In the genomic region with DNA sequence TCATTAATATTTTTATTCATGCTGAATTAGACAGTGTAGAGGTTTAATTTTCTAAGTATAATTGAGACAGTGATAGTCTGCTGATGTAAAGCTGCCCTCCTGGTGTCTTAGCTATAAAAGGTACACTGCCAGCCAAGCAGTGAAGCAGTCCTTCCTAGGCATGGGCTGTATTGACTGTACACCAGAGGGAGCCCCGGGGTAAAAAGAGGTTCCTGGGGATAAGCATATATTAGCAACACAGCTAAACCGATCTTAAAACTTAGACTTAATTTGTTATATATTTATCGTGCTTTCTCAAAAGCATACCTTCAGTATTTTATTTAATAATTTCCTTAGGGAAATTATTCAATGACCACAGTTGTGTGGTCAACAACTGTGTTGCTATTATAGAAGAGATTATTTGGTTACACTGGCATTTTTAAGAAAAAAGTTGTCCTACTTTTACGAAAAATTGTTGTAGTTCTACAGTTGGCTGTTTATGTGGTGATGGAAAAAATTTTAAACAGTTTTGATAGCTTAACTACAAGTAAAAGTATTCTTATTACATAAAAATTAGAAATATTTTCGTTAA, we compare ENCODE assay signal across 9 cellular contexts.
DNase-seq lines count a peak whose midpoint lies in the region; ATAC-seq, FAIRE-seq and TF ChIP-seq lines count a peak whose summit lies in the region.
"Had no signal": no experiment of that assay in that cellular context is flagged by ENCODE, and none has a peak within 500 bp of the region (broad histone marks: within the 10 kb centered on the region; RNA-seq: fewer than 3 reads in every experiment).

No MANE protein-coding gene starts in this region.

- H3K27ac ChIP-seq in A673 (ENCODE audit: low read depth, low read length, poor library complexity, severe bottlenecking) (no peak overlapping the region), fibroblast of lung (ENCODE audit: insufficient read depth, low read length) (no peak overlapping the region), small intestine (ENCODE audit: low read depth in 1 of 2, low read length in 1 of 2) (no peak overlapping the region)

- no peaks in the 10 kb centered on the region for H3K27me3 ChIP-seq in A673 (replicated peaks; ENCODE audit: insufficient read depth, low read depth, low read length, poor library complexity)
- H3K27me3 ChIP-seq in fibroblast of lung (ENCODE audit: control insufficient read depth, insufficient read depth, low read length): no peaks in the 10 kb centered on the region
- no peaks in the 10 kb centered on the region for H3K27me3 ChIP-seq in small intestine (ENCODE audit: control insufficient read depth in 2 of 2, insufficient read depth in 2 of 2, low read length in 2 of 2)

- ATAC-seq in HG03342 (IDR thresholded peaks at IDR 0.05; ENCODE audit: unreplicated experiment) (peak; percentile 73), HG03196 (IDR thresholded peaks at IDR 0.05; ENCODE audit: unreplicated experiment) (no peak)

- H3K4me1 ChIP-seq in A673 (ENCODE audit: insufficient read depth, low read length, poor library complexity, severe bottlenecking): no peaks in the 10 kb centered on the region
- no peaks in the 10 kb centered on the region for H3K4me1 ChIP-seq in fibroblast of lung (ENCODE audit: control insufficient read depth, extremely low read depth, insufficient read depth, low read length)
- no peaks in the 10 kb centered on the region for H3K4me1 ChIP-seq in small intestine (ENCODE audit: control insufficient read depth in 2 of 2, insufficient read depth in 1 of 2, low read depth in 1 of 2, low read length in 1 of 2)

- no peak overlapping the region for H3K9ac ChIP-seq in fibroblast of lung (ENCODE audit: insufficient read depth, low read length)

- no peaks in the 10 kb centered on the region for H3K79me2 ChIP-seq in fibroblast of lung (ENCODE audit: control insufficient read depth, insufficient read depth, low read length)

- FAIRE-seq in small intestine (lab: Jason Lieb, UNC): no peak

- no peaks in the 10 kb centered on the region for H4K20me1 ChIP-seq in fibroblast of lung (ENCODE audit: control insufficient read depth, extremely low read depth, insufficient read depth, low read length)

- no peak overlapping the region for H3K4me2 ChIP-seq in fibroblast of lung (ENCODE audit: extremely low read depth, insufficient read depth, low read length)

- TF ChIP-seq CTCF in A673 (conservative IDR thresholded peaks at IDR 0.05; ENCODE audit: low read depth, low read length): peak; percentile 70
- peak; percentile 38 for TF ChIP-seq CTCF in GM10266 (IDR thresholded peaks at IDR 0.05; ENCODE audit: control insufficient read depth, insufficient read depth, low read depth, missing control alignments)
- TF ChIP-seq CTCF in fibroblast of lung (conservative IDR thresholded peaks at IDR 0.05 in 1 of 2, IDR thresholded peaks at IDR 0.05 in 1 of 2; ENCODE audit: low read depth in 1 of 2, low read length in 2 of 2): peak; percentile 38 to 56

- CTCF ChIA-PET in A673 (lab: Charles Lee): interaction anchor here (0.6 to 1.1 kb wide), 4 partner anchors 432 to 508 kb away, joined by 3 to 11 read pairs (median 3); no protein-coding TSS in a partner anchor

- H3K9me3 ChIP-seq in A673 (ENCODE audit: low read depth, low read length, poor library complexity, severe bottlenecking) (no peaks in the 10 kb centered on the region), fibroblast of lung (ENCODE audit: control insufficient read depth, insufficient read depth, low read depth, low read length) (no peaks in the 10 kb centered on the region), small intestine (ENCODE audit: control insufficient read depth, low read depth) (no peaks in the 10 kb centered on the region)
- H3K9me3 ChIP-seq: HAP-1 had no signal

- no TSS peak for BruUV-seq in A673 (replicated peaks; lab: Mats Ljungman, UMichigan)

- POLR2A ChIA-PET in A673 (lab: Charles Lee; ENCODE audit: low non-redundant PET): interaction anchor here (0.6 kb wide), 1 partner anchor 696 kb away, joined by 4 read pairs; no protein-coding TSS in a partner anchor

- intact Hi-C loops in A673 (cut with micrococcal nuclease; ENCODE audit: unreplicated experiment): loop anchor here (2.0 kb wide), 1 partner anchor 444 kb away; no protein-coding TSS in a partner anchor

- no peak overlapping the region for H2AFZ ChIP-seq in fibroblast of lung (ENCODE audit: low read length)

- peak; percentile 72 for DNase-seq in A673 (ENCODE audit: low spot score)
- DNase-seq in GM10266 (ENCODE audit: extremely low spot score): peak; percentile 30
- DNase-seq in SW480 (ENCODE audit: low spot score): peak; percentile 36
- peak; percentile 34 to 68 for DNase-seq in fibroblast of lung (ENCODE audit: low read depth in 2 of 2)
- DNase-seq in small intestine: peak; percentile 68
- DNase-seq in HuH-7.5 (ENCODE audit: low spot score): no peak

- no peaks in the 10 kb centered on the region for H3K36me3 ChIP-seq in A673 (ENCODE audit: insufficient read depth, low read length, poor library complexity, severe bottlenecking)
- H3K36me3 ChIP-seq in fibroblast of lung (ENCODE audit: control insufficient read depth, insufficient read depth, low read length): peaks cover 23% of the 10 kb centered on the region
- peaks cover 1 to 10% of the 10 kb centered on the region in 2 donors for H3K36me3 ChIP-seq in small intestine (ENCODE audit: control insufficient read depth in 2 of 2, insufficient read depth in 2 of 2, low read length in 2 of 2)

- 82 to 91% (median 87%) methylated on average over 5 of the region's 5 CpGs for WGBS in small intestine, 3 donors

- no peak overlapping the region for H3K4me3 ChIP-seq in A673 (ENCODE audit: low read depth, low read length, poor library complexity, severe bottlenecking)
- H3K4me3 ChIP-seq in fibroblast of lung (replicated peaks in 1 of 4; ENCODE audit: control extremely low read depth in 1 of 4, insufficient read depth in 1 of 4, low read depth in 3 of 4, low read length in 4 of 4): no peak overlapping the region
- no peak overlapping the region for H3K4me3 ChIP-seq in small intestine (ENCODE audit: low read depth in 1 of 2, low read length in 2 of 2)
- H3K4me3 ChIP-seq: HAP-1 had no signal
